ENCODE assay signal across 8 cellular contexts in genomic region chrX:124217289-124218251, GRCh38.
A peak's percentile ranks its signal among the peaks of the same experiment; 100 is the strongest.
DNase-seq lines count a peak whose midpoint lies in the region; ATAC-seq and TF ChIP-seq lines count a peak whose summit lies in the region.

No MANE protein-coding gene starts in this region.

- no peaks in the 10 kb centered on the region for H4K20me1 ChIP-seq in PC-3 (ENCODE audit: low read length)

- intact Hi-C loops in PC-3 (cut with micrococcal nuclease) = loop anchor here (2.0 kb wide), 2 partner anchors 27 to 159 kb away; no protein-coding TSS in a partner anchor

- peaks cover 56% of the 10 kb centered on the region for H3K4me1 Mint-ChIP-seq in activated T-helper 17 cell treated with anti-CD3 and anti-CD28 coated beads, Interleukin-2, amount 50 U/mL, for 72 hours

- POLR2A ChIA-PET in PC-3 (lab: Charles Lee; ENCODE audit: unreplicated experiment) = interaction anchor here (0.6 kb wide), 2 partner anchors 153 to 183 kb away, joined by 4 read pairs; no protein-coding TSS in a partner anchor

- H2AFZ ChIP-seq in PC-3 (ENCODE audit: low read length) = peak overlapping the region; percentile 60

- H3K36me3 ChIP-seq in PC-3 (ENCODE audit: low read depth, low read length) = no peaks in the 10 kb centered on the region

- no peaks in the 10 kb centered on the region for H3K27me3 ChIP-seq in PC-3 (ENCODE audit: low read length)

- H3K4me1 ChIP-seq in PC-3 (ENCODE audit: insufficient read depth, low read length) = peaks cover 37% of the 10 kb centered on the region

- DNase-seq in PC-3 = peak; percentile 80
- peak; percentile 56 for DNase-seq in iPS-NIHi7 (ENCODE audit: extremely low spot score)
- peak; percentile 30 to 79 (median 60) for DNase-seq in stimulated activated naive CD4-positive, alpha-beta T cell (lab: John Stamatoyannopoulos, UW)
- no peak for DNase-seq in HuH-7 (ENCODE audit: low spot score)

- H3F3A ChIP-seq in PC-3 (ENCODE audit: low read length, unreplicated experiment) = no peaks in the 10 kb centered on the region

- H3K4me3 Mint-ChIP-seq in activated T-helper 17 cell treated with anti-CD3 and anti-CD28 coated beads, Interleukin-2, amount 50 U/mL, for 72 hours = peak overlapping the region; percentile 78

- H3K9ac ChIP-seq in PC-3 (ENCODE audit: low read length) = peak overlapping the region; percentile 50

- CTCF ChIA-PET in PC-3 (lab: Charles Lee) = no interaction called here

- no TSS peak for BruUV-seq in PC-3 (replicated peaks; lab: Mats Ljungman, UMichigan)

- peak overlapping the region; percentile 71 for H3K4me2 ChIP-seq in PC-3 (ENCODE audit: low read length)

- TF ChIP-seq CTCF in 22Rv1 (IDR thresholded peaks at IDR 0.05) = no peak
- TF ChIP-seq CTCF in PC-3 (conservative IDR thresholded peaks at IDR 0.05; ENCODE audit: low read depth, low read length) = no peak

- no peaks in the 10 kb centered on the region for H3K9me3 Mint-ChIP-seq in activated T-helper 17 cell treated with anti-CD3 and anti-CD28 coated beads, Interleukin-2, amount 50 U/mL, for 72 hours

- H3K9me2 ChIP-seq in PC-3 (replicated peaks; ENCODE audit: low read length) = no peaks in the 10 kb centered on the region

- no peaks in the 10 kb centered on the region for H3K79me2 ChIP-seq in PC-3 (ENCODE audit: low read length)

- H3K36me3 Mint-ChIP-seq in activated T-helper 17 cell treated with anti-CD3 and anti-CD28 coated beads, Interleukin-2, amount 50 U/mL, for 72 hours (ENCODE audit: low read depth) = no peaks in the 10 kb centered on the region

- H3K4me3 ChIP-seq in PC-3 (ENCODE audit: low read length) = no peak overlapping the region

- H3K27me3 Mint-ChIP-seq in activated T-helper 17 cell treated with anti-CD3 and anti-CD28 coated beads, Interleukin-2, amount 50 U/mL, for 72 hours = no peaks in the 10 kb centered on the region

- peak overlapping the region; percentile 33 for H3K27ac ChIP-seq in 22Rv1
- peak overlapping the region; percentile 93 for H3K27ac ChIP-seq in PC-3 (ENCODE audit: low read length)

- ATAC-seq in GM18873 (IDR thresholded peaks at IDR 0.05; ENCODE audit: low FRiP score, unreplicated experiment) = peak; percentile 69
- ATAC-seq in HG03039 (IDR thresholded peaks at IDR 0.05; ENCODE audit: unreplicated experiment) = peak; percentile 82
- peak; percentile 92 for ATAC-seq in PC-3
- peak; percentile 92 for ATAC-seq in activated T-helper 17 cell treated with anti-CD3 and anti-CD28 coated beads, Interleukin-2, amount 50 U/mL, for 72 hours (replicated peaks)

- H3K9me3 ChIP-seq in PC-3 (ENCODE audit: low read length) = no peaks in the 10 kb centered on the region

- peak overlapping the region; percentile 91 for H3K27ac Mint-ChIP-seq in activated T-helper 17 cell treated with anti-CD3 and anti-CD28 coated beads, Interleukin-2, amount 50 U/mL, for 72 hours
